Comparison of ENCODE assay signal across 8 cellular contexts in genomic region chr2:27071277-27071989, GRCh38. TPM values are rescaled to one million over a fixed set of nuclear protein-coding genes. Genes with fewer than 3 reads are reported as not detected.
DNase-seq lines count a peak whose midpoint lies in the region; ATAC-seq and TF ChIP-seq lines count a peak whose summit lies in the region.

Gene OST4 (minus strand): TSS chr2:27071654.

- peak within 1 kb of the TSS; percentile 83 to 96 (median 89) for H3K9ac ChIP-seq in BLaER1 treated with 17β-estradiol and CSF1 and Interleukin-3, amounts not matched to agents 10 nM and 100 nM
- peak within 1 kb of the TSS; percentile 87 to 95 for H3K9ac ChIP-seq in liver (ENCODE audit: low read depth in 1 of 2, low read length in 2 of 2)

- TF ChIP-seq CTCF in liver (IDR thresholded peaks at IDR 0.05; ENCODE audit: low read depth, low read length, missing input control): no peak

- H3K27me3 Mint-ChIP-seq in dendritic cell treated with granulocyte-macrophage colony-stimulating factor and Interleukin-4, amounts not matched to agents 40 ng/mL and 50 ng/mL, for 4 days: no peaks in the 10 kb centered on the region

- no peaks in the 10 kb centered on the region for H3K9me3 Mint-ChIP-seq in dendritic cell treated with granulocyte-macrophage colony-stimulating factor and Interleukin-4, amounts not matched to agents 40 ng/mL and 50 ng/mL, for 4 days

- peaks cover 39 to 41% (median 40%) of the 10 kb centered on the region in 11 experiments for H3K36me3 ChIP-seq in BLaER1 treated with 17β-estradiol and CSF1 and Interleukin-3, amounts not matched to agents 10 nM and 100 nM
- peaks cover 0 to 15% (median 9%) of the 10 kb centered on the region in 4 donors for H3K36me3 ChIP-seq in liver (ENCODE audit: control insufficient read depth in 4 of 4, insufficient read depth in 3 of 4, low read depth in 1 of 4, low read length in 3 of 4)

- H3K4me3 Mint-ChIP-seq in dendritic cell treated with granulocyte-macrophage colony-stimulating factor and Interleukin-4, amounts not matched to agents 40 ng/mL and 50 ng/mL, for 4 days: peak within 1 kb of the TSS; percentile 91

- H4K20me1 ChIP-seq in BLaER1 treated with 17β-estradiol and CSF1 and Interleukin-3, amounts not matched to agents 10 nM and 100 nM: peaks cover 15 to 46% (median 38%) of the 10 kb centered on the region in 11 experiments; a peak in 19 of 22 replicates

- peak within 1 kb of the TSS; percentile 86 for H3K27ac Mint-ChIP-seq in dendritic cell treated with granulocyte-macrophage colony-stimulating factor and Interleukin-4, amounts not matched to agents 40 ng/mL and 50 ng/mL, for 4 days

- DNase-seq in NCI-H748 (lab: John Stamatoyannopoulos, UW; ENCODE audit: unreplicated experiment): peak; percentile 94
- peak; percentile 80 to 81 for DNase-seq in activated CD4-positive, alpha-beta T cell treated with anti-CD3 and anti-CD28 coated beads, Interleukin-2, amount 50 U/mL, for 24 hours (ENCODE audit: low read depth in 1 of 2, low spot score in 1 of 2)
- DNase-seq in stimulated activated CD4-positive, alpha-beta T cell treated with anti-CD3 and anti-CD28 coated beads, Interleukin-4, amount 100 ng/mL, for 24 hours: peak; percentile 90

- TF ChIP-seq RAD21 in liver (IDR thresholded peaks at IDR 0.05): no peak

- peak within 1 kb of the TSS; percentile 93 to 100 (median 99) for H3K4me2 ChIP-seq in BLaER1 treated with 17β-estradiol and CSF1 and Interleukin-3, amounts not matched to agents 10 nM and 100 nM

- no peaks in the 10 kb centered on the region for H3K27me3 ChIP-seq in BLaER1 treated with 17β-estradiol and CSF1 and Interleukin-3, amounts not matched to agents 10 nM and 100 nM
- no peaks in the 10 kb centered on the region for H3K27me3 ChIP-seq in liver (ENCODE audit: control insufficient read depth in 4 of 4, insufficient read depth in 4 of 4, low read length in 3 of 4)

- peak within 1 kb of the TSS; percentile 75 to 93 (median 90) for H3K27ac ChIP-seq in BLaER1 treated with 17β-estradiol and CSF1 and Interleukin-3, amounts not matched to agents 10 nM and 100 nM
- peak within 1 kb of the TSS; percentile 87 to 90 for H3K27ac ChIP-seq in liver (ENCODE audit: low read depth in 1 of 2, low read length in 2 of 2)

- H3K36me3 Mint-ChIP-seq in dendritic cell treated with granulocyte-macrophage colony-stimulating factor and Interleukin-4, amounts not matched to agents 40 ng/mL and 50 ng/mL, for 4 days (ENCODE audit: low read depth): peaks cover 43% of the 10 kb centered on the region

- ATAC-seq in GM19328 (IDR thresholded peaks at IDR 0.05; ENCODE audit: unreplicated experiment): peak; percentile 85
- peak; percentile 80 for ATAC-seq in HG03469 (IDR thresholded peaks at IDR 0.05; ENCODE audit: unreplicated experiment)

- H3K4me3 ChIP-seq in BLaER1 treated with 17β-estradiol and CSF1 and Interleukin-3, amounts not matched to agents 10 nM and 100 nM: peak within 1 kb of the TSS; percentile 77 to 97 (median 85)
- H3K4me3 ChIP-seq in liver (ENCODE audit: low read depth in 1 of 3, low read length in 3 of 3): peak within 1 kb of the TSS; percentile 84 to 96 (median 93)

- intact Hi-C loops in dendritic cell treated with granulocyte-macrophage colony-stimulating factor and Interleukin-4, amounts not matched to agents 40 ng/mL and 50 ng/mL, for 4 days (cut with micrococcal nuclease): loop anchor here (1.0 to 5.0 kb wide), 2 partner anchors 10 to 39 kb away; partner anchors contain the start of gene TMEM214

- H3K4me1 ChIP-seq in BLaER1 treated with 17β-estradiol and CSF1 and Interleukin-3, amounts not matched to agents 10 nM and 100 nM: peaks cover 68 to 74% (median 72%) of the 10 kb centered on the region in 10 experiments
- H3K4me1 ChIP-seq in liver (ENCODE audit: control insufficient read depth in 4 of 4, insufficient read depth in 4 of 4, low read length in 3 of 4): peaks cover 9 to 38% (median 19%) of the 10 kb centered on the region in 4 donors

- H3K4me1 Mint-ChIP-seq in dendritic cell treated with granulocyte-macrophage colony-stimulating factor and Interleukin-4, amounts not matched to agents 40 ng/mL and 50 ng/mL, for 4 days (ENCODE audit: low read depth): peaks cover 70% of the 10 kb centered on the region

- H3K9me3 ChIP-seq in BLaER1 treated with 17β-estradiol and CSF1 and Interleukin-3, amounts not matched to agents 10 nM and 100 nM (replicated peaks in 1 of 11): no peaks in the 10 kb centered on the region
- H3K9me3 ChIP-seq in liver (ENCODE audit: control insufficient read depth in 4 of 4, low read length in 3 of 4): no peaks in the 10 kb centered on the region

- WGBS in liver: under 1% methylated on average over 86 of the region's 86 CpGs

TF ChIP-seq in liver, 16 proteins besides CTCF, POLR2A, EP300 and RAD21:
- TF ChIP-seq SP1 (IDR thresholded peaks at IDR 0.05): no peak
- no peak for TF ChIP-seq TAF1 (conservative IDR thresholded peaks at IDR 0.05)
- TF ChIP-seq JUND (IDR thresholded peaks at IDR 0.05): no peak
- peak; percentile 78 to 93 for TF ChIP-seq GABPA (IDR thresholded peaks at IDR 0.05 in 1 of 2, conservative IDR thresholded peaks at IDR 0.05 in 1 of 2)
- no peak for TF ChIP-seq EGR1 (IDR thresholded peaks at IDR 0.05; ENCODE audit: low read depth in 2 of 2)
- TF ChIP-seq NR2F2 (IDR thresholded peaks at IDR 0.05): no peak
- no peak for TF ChIP-seq ZBTB33 (IDR thresholded peaks at IDR 0.05)
- no peak for TF ChIP-seq ATF3 (IDR thresholded peaks at IDR 0.05)

RNA-seq across cellular contexts. Expression of gene OST4, which starts in this region (rescaled TPM):
- total RNA-seq in liver: 100 to 1,000 TPM in 1 of 2 donors, 10 to 100 TPM in 1; 94.8 to 186 TPM
- 100 to 1,000 TPM; 227 to 377 TPM for polyA plus RNA-seq in liver

Comparison
In these comparisons a context has a peak if more than half of its experiments do, and no peak if none do; other contexts are left out.
1. Peak in every context shown above with its lines: DNase-seq, ATAC-seq, H3K4me3 ChIP-seq and H3K27ac ChIP-seq.